8 cellular contexts compared by ENCODE assay signal in the genomic region with DNA sequence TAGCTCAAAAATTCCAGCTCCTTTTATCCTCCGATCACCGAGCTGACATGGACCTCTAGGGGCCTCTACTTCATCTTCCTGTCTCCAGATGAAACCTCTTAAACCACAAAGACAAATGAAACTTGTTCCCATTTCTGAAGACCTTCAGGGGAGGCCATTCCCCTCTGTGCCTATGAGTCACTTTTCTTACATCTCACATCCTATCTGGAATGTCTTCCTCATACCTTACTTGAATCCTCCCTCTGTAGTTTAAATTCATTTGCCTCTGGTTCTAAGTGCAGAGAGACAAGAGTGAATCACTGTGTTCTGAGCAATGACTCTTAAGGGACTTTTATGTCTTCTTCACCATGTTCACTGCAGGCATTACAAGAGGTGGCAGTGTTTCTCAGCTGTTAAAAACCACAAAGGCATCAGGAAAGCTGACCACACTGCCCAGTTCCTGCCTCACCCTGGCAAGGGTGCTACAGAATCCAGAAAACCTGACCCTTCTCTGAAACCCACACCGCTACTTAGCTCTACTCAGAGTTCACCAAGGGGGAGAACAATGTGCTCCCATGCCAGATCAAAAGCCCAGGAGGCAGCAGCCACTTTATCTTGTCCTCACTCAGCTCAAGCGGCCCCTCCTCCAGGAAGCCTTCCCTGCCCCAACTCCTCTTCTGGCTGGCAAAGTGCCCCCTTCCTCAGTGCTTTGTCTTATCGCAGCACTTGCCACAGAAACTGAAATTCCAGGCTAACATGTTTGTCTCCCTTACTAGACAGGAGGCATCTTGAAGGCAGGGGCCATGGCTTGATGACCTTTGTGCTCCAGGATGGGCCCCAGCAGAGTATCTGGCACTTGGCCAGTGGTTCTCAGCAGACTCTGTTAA. TPM values are rescaled to one million over a fixed set of nuclear protein-coding genes. Genes with fewer than 3 reads are reported as not detected.
DNase-seq lines count a peak whose midpoint lies in the region; ATAC-seq and TF ChIP-seq lines count a peak whose summit lies in the region.

No MANE protein-coding gene starts in this region.

- TF ChIP-seq CTCF in fibroblast of villous mesenchyme (IDR thresholded peaks at IDR 0.05; ENCODE audit: insufficient read depth, low read depth, low read length) (peak; percentile 6), GM10266 (IDR thresholded peaks at IDR 0.05; ENCODE audit: control insufficient read depth, insufficient read depth, low read depth, missing control alignments) (no peak)

- no peaks in the 10 kb centered on the region for H3K9me3 Mint-ChIP-seq in activated T-cell treated with anti-CD3 and anti-CD28 coated beads, Interleukin-2, amount 50 U/mL, for 24 hours

- peak overlapping the region; percentile 19 for H3K27ac Mint-ChIP-seq in activated T-cell treated with anti-CD3 and anti-CD28 coated beads, Interleukin-2, amount 50 U/mL, for 24 hours

- H3K4me3 ChIP-seq in fibroblast of villous mesenchyme (ENCODE audit: low read depth, low read length): no peak overlapping the region

- no peak for DNase-seq in activated T-cell treated with anti-CD3 and anti-CD28 coated beads, Interleukin-2, amount 50 U/mL, for 24 hours
- no peak for DNase-seq in activated T-cell treated with anti-CD3 and anti-CD28 coated beads, Interleukin-2, amount 50 U/mL, for 1 hour
- peak; percentile 88 for DNase-seq in T1000 (lab: John Stamatoyannopoulos, UW)
- DNase-seq in fibroblast of villous mesenchyme (ENCODE audit: low read depth): peak; percentile 92
- DNase-seq in renal cortical epithelial cell (ENCODE audit: low read depth): peak; percentile 100
- no peak for DNase-seq in GM10266 (ENCODE audit: extremely low spot score)
- DNase-seq in NCI-H748 treated with DMSO at 0.1 percent for 48 hours (lab: John Stamatoyannopoulos, UW): no peak

- peaks cover 23% of the 10 kb centered on the region for H3K27me3 Mint-ChIP-seq in activated T-cell treated with anti-CD3 and anti-CD28 coated beads, Interleukin-2, amount 50 U/mL, for 24 hours

- no peak for ATAC-seq in HG02852 (IDR thresholded peaks at IDR 0.05; ENCODE audit: unreplicated experiment)

- peaks cover 45% of the 10 kb centered on the region for H3K4me1 Mint-ChIP-seq in activated T-cell treated with anti-CD3 and anti-CD28 coated beads, Interleukin-2, amount 50 U/mL, for 24 hours (ENCODE audit: low read depth)

- H3K4me3 Mint-ChIP-seq in activated T-cell treated with anti-CD3 and anti-CD28 coated beads, Interleukin-2, amount 50 U/mL, for 24 hours: no peak overlapping the region

- no peaks in the 10 kb centered on the region for H3K36me3 Mint-ChIP-seq in activated T-cell treated with anti-CD3 and anti-CD28 coated beads, Interleukin-2, amount 50 U/mL, for 24 hours (ENCODE audit: low read depth)

RNA-seq across cellular contexts. Expression of a gene that starts 6.4 kb away (rescaled TPM):
- 21.6 and 22.9 TPM in 2 replicates for total RNA-seq in fibroblast of villous mesenchyme
- total RNA-seq in renal cortical epithelial cell: 10.1 and 20.1 TPM in 2 replicates

RNA-seq across cellular contexts. Expression of a gene that starts 39.3 kb away (rescaled TPM):
- total RNA-seq in fibroblast of villous mesenchyme (40.3 and 51.8 TPM in 2 replicates), renal cortical epithelial cell (45.8 and 79.1 TPM in 2 replicates)

RNA-seq across cellular contexts. Expression of a gene that starts 58.3 kb away (rescaled TPM):
- total RNA-seq in fibroblast of villous mesenchyme (330 and 434 TPM in 2 replicates), renal cortical epithelial cell (348 and 471 TPM in 2 replicates)

Comparison
In these comparisons a context has a peak if more than half of its experiments do, and no peak if none do; other contexts are left out.
1. DNase-seq: peak in T1000 (single experiment), fibroblast of villous mesenchyme (single experiment) and renal cortical epithelial cell (single experiment); none in activated T-cell treated with anti-CD3 and anti-CD28 coated beads, Interleukin-2, amount 50 U/mL, for 24 hours (single experiment), activated T-cell treated with anti-CD3 and anti-CD28 coated beads, Interleukin-2, amount 50 U/mL, for 1 hour (single experiment), GM10266 (single experiment) and NCI-H748 treated with DMSO at 0.1 percent for 48 hours (single experiment).